Comparison of ENCODE assay signal across 24 cellular contexts in genomic region chr7:6547400-6547799, GRCh38. TPM values are rescaled to one million over a fixed set of nuclear protein-coding genes. Genes with fewer than 3 reads are reported as not detected.
"Had no signal": no experiment of that assay in that cellular context is flagged by ENCODE, and none has a peak within 500 bp of the region (broad histone marks: within the 10 kb centered on the region; RNA-seq: fewer than 3 reads in every experiment).

No MANE protein-coding gene starts in this region.

- H3K9me3 ChIP-seq: esophagus squamous epithelium, gastrocnemius medialis, heart right ventricle, left lung, lower lobe of right lung, mucosa of descending colon had no signal

- H3K27me3 ChIP-seq: esophagus squamous epithelium, gastrocnemius medialis had no signal

- H3K4me3 ChIP-seq: coronary artery, dorsolateral prefrontal cortex, esophagus squamous epithelium, gastrocnemius medialis, heart right ventricle, left lung, lower lobe of right lung, mucosa of descending colon had no signal

- ATAC-seq: effector memory CD8-positive, alpha-beta T cell; gastrocnemius medialis; heart right ventricle; left cardiac atrium; left lung; left ventricle myocardium superior; lower lobe of right lung had no signal

- H3K27ac ChIP-seq: coronary artery, dorsolateral prefrontal cortex, epithelial cell of prostate, esophagus squamous epithelium, gastrocnemius medialis, heart right ventricle, left lung, lower lobe of right lung had no signal

- H3K4me1 ChIP-seq: esophagus squamous epithelium, gastrocnemius medialis, heart right ventricle, left lung, lower lobe of right lung had no signal

- DNase-seq: dermis blood vessel endothelial cell; dorsolateral prefrontal cortex; effector CD8-positive, alpha-beta T cell; effector memory CD8-positive, alpha-beta T cell; endodermal cell; erythroblast; esophagus squamous epithelium; foreskin fibroblast; foreskin melanocyte; gastrocnemius medialis; glutamatergic neuron; heart right ventricle; hippocampal formation; left cardiac atrium; left lung; left ventricle myocardium superior; lower lobe of right lung; mesenchymal stem cell; mucosa of descending colon; naive B cell had no signal

- H3K36me3 ChIP-seq: esophagus squamous epithelium, gastrocnemius medialis, heart right ventricle, left lung, lower lobe of right lung had no signal

RNA-seq across cellular contexts. Expression of gene GRID2IP, which starts 3.9 kb away (rescaled TPM):
- total RNA-seq: dermis blood vessel endothelial cell, glomerular endothelial cell, left ventricle myocardium superior, mesenteric fat pad had no signal
